8 cellular contexts compared by ENCODE assay signal in the genomic region with DNA sequence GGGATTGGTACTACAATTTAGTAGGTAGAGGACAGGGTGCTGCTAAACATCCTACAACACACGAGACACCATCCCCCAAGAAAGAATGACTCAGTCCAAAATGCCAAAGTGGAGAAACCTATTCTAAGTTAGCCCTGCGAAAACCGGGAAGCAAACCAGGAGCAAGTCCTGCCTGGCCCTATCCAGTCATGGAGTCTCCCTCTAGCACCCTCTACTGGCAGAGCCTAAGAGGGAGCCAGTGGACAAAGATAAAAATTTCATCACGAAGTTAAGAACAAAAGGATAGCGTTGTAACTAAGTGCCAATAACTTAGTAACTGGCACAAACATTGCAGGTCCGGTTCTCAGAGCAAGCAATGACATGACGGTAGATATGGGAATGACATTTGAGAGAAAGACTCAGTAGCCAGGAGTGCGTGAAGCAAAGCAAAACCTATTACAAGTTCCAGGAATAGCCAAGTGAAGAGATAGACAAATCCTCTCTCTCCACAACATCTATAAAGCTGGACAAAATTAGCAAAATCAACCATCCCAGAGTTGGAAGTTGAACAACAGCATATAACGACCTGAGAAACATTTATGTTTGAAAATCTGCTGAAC.
DNase-seq lines count a peak whose midpoint lies in the region; ATAC-seq and TF ChIP-seq lines count a peak whose summit lies in the region.

No MANE protein-coding gene starts in this region.

- H3K9me3 ChIP-seq in neural cell (ENCODE audit: low read length): no peaks in the 10 kb centered on the region

- DNase-seq in stimulated activated CD4-positive, alpha-beta T cell treated with anti-CD3 and anti-CD28 coated beads, Interleukin-15, amount 100 ng/mL, for 24 hours: peak; percentile 16
- no peak for DNase-seq in stimulated activated CD4-positive, alpha-beta T cell treated with anti-CD3 and anti-CD28 coated beads, Interleukin-4, amount 100 ng/mL, for 24 hours
- DNase-seq in NAMALWA (ENCODE audit: low spot score) (peak; percentile 46), fibroblast of gingiva (ENCODE audit: low read depth) (peak; percentile 51)

- no peak for TF ChIP-seq EP300 in neural cell (conservative IDR thresholded peaks at IDR 0.05; ENCODE audit: poor library complexity, severe bottlenecking)

- no peak overlapping the region for H2AFZ ChIP-seq in neural cell (ENCODE audit: low read depth, low read length)

- H4K20me1 ChIP-seq in neural cell (ENCODE audit: insufficient read depth): no peaks in the 10 kb centered on the region

- H3K36me3 ChIP-seq in neural cell (ENCODE audit: insufficient read depth, low read length): no peaks in the 10 kb centered on the region

- H3K79me2 ChIP-seq in neural cell (replicated peaks; ENCODE audit: insufficient read depth, low read length): no peaks in the 10 kb centered on the region

- no peak overlapping the region for H3K4me3 ChIP-seq in neural cell (ENCODE audit: low read length)

- H3K9me2 ChIP-seq in neural cell (ENCODE audit: insufficient read depth, low read length): no peaks in the 10 kb centered on the region

- ATAC-seq in SK-N-SH treated with all-trans-retinoic acid at 6 μM for 48 hours (peak; percentile 99), HG02759 (IDR thresholded peaks at IDR 0.05; ENCODE audit: unreplicated experiment) (no peak), GM19397 (IDR thresholded peaks at IDR 0.05; ENCODE audit: unreplicated experiment) (no peak)

- no peaks in the 10 kb centered on the region for H3F3A ChIP-seq in neural cell (ENCODE audit: insufficient read depth, low read length, poor library complexity, severe bottlenecking)

- no peak overlapping the region for H3K27ac ChIP-seq in neural cell (ENCODE audit: low read length)

- H3K27me3 ChIP-seq in neural cell (ENCODE audit: insufficient read depth, low read depth, low read length): no peaks in the 10 kb centered on the region

- TF ChIP-seq RAD21 in neural cell (conservative IDR thresholded peaks at IDR 0.05): peak; percentile 67

- no peak overlapping the region for H3K9ac ChIP-seq in neural cell (ENCODE audit: low read length)

- H3K4me2 ChIP-seq in neural cell (ENCODE audit: low read length): no peak overlapping the region

- peak; percentile 72 for TF ChIP-seq CTCF in neural cell (IDR thresholded peaks at IDR 0.05; ENCODE audit: poor library complexity, severe bottlenecking)

TF ChIP-seq in SK-N-SH treated with all-trans-retinoic acid at 6 μM for 48 hours, 23 proteins besides CTCF, POLR2A, EP300 and RAD21:
- TF ChIP-seq ISL1 (CRISPR knock-in tag; IDR thresholded peaks at IDR 0.05): no peak
- no peak for TF ChIP-seq GLIS3 (CRISPR knock-in tag; IDR thresholded peaks at IDR 0.05)
- TF ChIP-seq, protein P1, sequence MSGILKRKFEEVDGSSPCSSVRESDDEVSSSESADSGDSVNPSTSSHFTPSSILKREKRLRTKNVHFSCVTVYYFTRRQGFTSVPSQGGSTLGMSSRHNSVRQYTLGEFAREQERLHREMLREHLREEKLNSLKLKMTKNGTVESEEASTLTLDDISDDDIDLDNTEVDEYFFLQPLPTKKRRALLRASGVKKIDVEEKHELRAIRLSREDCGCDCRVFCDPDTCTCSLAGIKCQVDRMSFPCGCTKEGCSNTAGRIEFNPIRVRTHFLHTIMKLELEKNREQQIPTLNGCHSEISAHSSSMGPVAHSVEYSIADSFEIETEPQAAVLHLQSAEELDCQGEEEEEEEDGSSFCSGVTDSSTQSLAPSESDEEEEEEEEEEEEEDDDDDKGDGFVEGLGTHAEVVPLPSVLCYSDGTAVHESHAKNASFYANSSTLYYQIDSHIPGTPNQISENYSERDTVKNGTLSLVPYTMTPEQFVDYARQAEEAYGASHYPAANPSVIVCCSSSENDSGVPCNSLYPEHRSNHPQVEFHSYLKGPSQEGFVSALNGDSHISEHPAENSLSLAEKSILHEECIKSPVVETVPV (CRISPR knock-in tag; IDR thresholded peaks at IDR 0.05): no peak
- TF ChIP-seq BACH2 (CRISPR knock-in tag; IDR thresholded peaks at IDR 0.05; ENCODE audit: borderline replicate concordance): no peak
- no peak for TF ChIP-seq PPARA (CRISPR knock-in tag; IDR thresholded peaks at IDR 0.05; ENCODE audit: borderline replicate concordance)
- TF ChIP-seq, protein P2, sequence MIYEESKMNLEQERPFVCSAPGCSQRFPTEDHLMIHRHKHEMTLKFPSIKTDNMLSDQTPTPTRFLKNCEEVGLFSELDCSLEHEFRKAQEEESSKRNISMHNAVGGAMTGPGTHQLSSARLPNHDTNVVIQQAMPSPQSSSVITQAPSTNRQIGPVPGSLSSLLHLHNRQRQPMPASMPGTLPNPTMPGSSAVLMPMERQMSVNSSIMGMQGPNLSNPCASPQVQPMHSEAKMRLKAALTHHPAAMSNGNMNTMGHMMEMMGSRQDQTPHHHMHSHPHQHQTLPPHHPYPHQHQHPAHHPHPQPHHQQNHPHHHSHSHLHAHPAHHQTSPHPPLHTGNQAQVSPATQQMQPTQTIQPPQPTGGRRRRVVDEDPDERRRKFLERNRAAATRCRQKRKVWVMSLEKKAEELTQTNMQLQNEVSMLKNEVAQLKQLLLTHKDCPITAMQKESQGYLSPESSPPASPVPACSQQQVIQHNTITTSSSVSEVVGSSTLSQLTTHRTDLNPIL (CRISPR knock-in tag; IDR thresholded peaks at IDR 0.05; ENCODE audit: low read depth): no peak
- no peak for TF ChIP-seq ZNF70 (CRISPR knock-in tag; IDR thresholded peaks at IDR 0.05)
- no peak for TF ChIP-seq TCF4 (CRISPR knock-in tag; IDR thresholded peaks at IDR 0.05; ENCODE audit: borderline replicate concordance)

TF ChIP-seq in neural cell, 6 proteins besides CTCF, POLR2A, EP300 and RAD21:
- TF ChIP-seq MXI1 (conservative IDR thresholded peaks at IDR 0.05; ENCODE audit: poor library complexity, severe bottlenecking) (no peak), SMC3 (conservative IDR thresholded peaks at IDR 0.05; ENCODE audit: poor library complexity) (peak; percentile 71), TAF1 (IDR thresholded peaks at IDR 0.05; ENCODE audit: low read depth) (no peak)
